7 cellular contexts compared by ENCODE assay signal in genomic region chr5:86407711-86408110, GRCh38.
"Had no signal": no experiment of that assay in that cellular context is flagged by ENCODE, and none has a peak within 500 bp of the region (broad histone marks: within the 10 kb centered on the region; RNA-seq: fewer than 3 reads in every experiment).

No MANE protein-coding gene starts in this region.

- H2AFZ ChIP-seq: GM23338 had no signal

- H3K4me1 Mint-ChIP-seq: IgD-negative memory B cell had no signal

- H3K27me3 Mint-ChIP-seq: IgD-negative memory B cell had no signal

- H3K36me3 Mint-ChIP-seq: IgD-negative memory B cell had no signal

- H3K4me3 Mint-ChIP-seq: GM23338, H9, HFFc6, IgD-negative memory B cell had no signal

- H3K27ac Mint-ChIP-seq: GM23338, HFFc6, IgD-negative memory B cell had no signal

- H3K9me3 Mint-ChIP-seq: GM23338, H9 had no signal

- H3K4me3 ChIP-seq: GM23338 had no signal

- DNase-seq: H9, HCEC 1CT, HFFc6, KBM-7 had no signal

- H3K27ac ChIP-seq: HL-60 had no signal

- H3K4me2 ChIP-seq: GM23338 had no signal
